In genomic region chrX:111116666-111117065, GRCh38 we compare ENCODE assay signal across 24 cellular contexts. TPM values are rescaled to one million over a fixed set of nuclear protein-coding genes. Genes with fewer than 3 reads are reported as not detected.
"Had no signal": no experiment of that assay in that cellular context is flagged by ENCODE, and none has a peak within 500 bp of the region (broad histone marks: within the 10 kb centered on the region; RNA-seq: fewer than 3 reads in every experiment).

No MANE protein-coding gene starts in this region.

- ATAC-seq: esophagus mucosa; gastrocnemius medialis; left lobe of liver; natural killer cell; psoas muscle; right cardiac atrium; stimulated activated memory B cell treated with anti-CD40 and anti-IgM and Interleukin-4, amounts not matched to agents 10 μg/mL and 1 μg/mL and 100 μg/mL, for 72 hours had no signal

- H3K4me1 ChIP-seq: gastrocnemius medialis, psoas muscle, sigmoid colon, upper lobe of left lung had no signal

- DNase-seq: effector CD8-positive, alpha-beta T cell; endodermal cell; foreskin fibroblast; gastrocnemius medialis; head of caudate nucleus; kidney; natural killer cell; occipital lobe; ovary; posterior cingulate gyrus; psoas muscle; right cardiac atrium; sigmoid colon; stimulated activated CD4-positive, alpha-beta T cell treated with anti-CD3 and anti-CD28 coated beads, Interleukin-2, amount 100 ng/mL, for 24 hours; stimulated activated CD4-positive, alpha-beta T cell treated with anti-CD3 and anti-CD28 coated beads, Interleukin-4, amount 100 ng/mL, for 24 hours; upper lobe of left lung had no signal

- H3K4me3 ChIP-seq: gastrocnemius medialis, lung, ovary, psoas muscle, sigmoid colon, thoracic aorta, tibial nerve, upper lobe of left lung had no signal

- H3K9me3 ChIP-seq: gastrocnemius medialis, ovary, psoas muscle, sigmoid colon, thoracic aorta, tibial nerve, upper lobe of left lung had no signal

- H3K27me3 ChIP-seq: ovary, sigmoid colon, upper lobe of left lung had no signal

- FAIRE-seq: kidney, urothelium cell line had no signal

- H3K36me3 ChIP-seq: gastrocnemius medialis, ovary, sigmoid colon, thoracic aorta, tibial nerve, upper lobe of left lung had no signal

- H3K27ac ChIP-seq: epithelial cell of prostate, gastrocnemius medialis, ovary, psoas muscle, sigmoid colon, thoracic aorta, tibial nerve, upper lobe of left lung had no signal

RNA-seq across cellular contexts. Expression of gene PAK3, which starts 20.7 kb away (rescaled TPM):
- total RNA-seq: natural killer cell had no signal
